8 cellular contexts compared by ENCODE assay signal in genomic region chr3:66500575-66501482, GRCh38. TPM values are rescaled to one million over a fixed set of nuclear protein-coding genes. Genes with fewer than 3 reads are reported as not detected.
DNase-seq lines count a peak whose midpoint lies in the region; ATAC-seq, FAIRE-seq and TF ChIP-seq lines count a peak whose summit lies in the region.

LRIG1 (minus strand) TSS chr3:66501022; CDS start chr3:66500407, 615 bp downstream.

- H3K27me3 ChIP-seq in pancreas (no peaks in the 10 kb centered on the region), thyroid gland (no peaks in the 10 kb centered on the region)

- CTCF ChIA-PET in GM10248 (lab: Yijun Ruan, JAX) = interaction anchor here (1.2 kb wide), 1 partner anchor 14 kb away, joined by 3 read pairs; no protein-coding TSS in a partner anchor

- POLR2A ChIA-PET in GM10248 (lab: Yijun Ruan, JAX) = no interaction called here

- no peak for TF ChIP-seq CTCF in GM10248 (IDR thresholded peaks at IDR 0.05; ENCODE audit: control extremely low read depth, extremely low read depth, low read depth, missing control alignments)
- peak in 3 of 4 donors; percentile 19 to 46 (median 38) for TF ChIP-seq CTCF in pancreas (IDR thresholded peaks at IDR 0.05)
- peak in 3 of 6 experiments; percentile 32 to 58 (median 40) for TF ChIP-seq CTCF in thyroid gland (IDR thresholded peaks at IDR 0.05)

- TF ChIP-seq POLR2A in thyroid gland (IDR thresholded peaks at IDR 0.05) = peak; percentile 37 to 92

- H3K4me1 ChIP-seq in pancreas (peaks cover 3 to 37% (median 23%) of the 10 kb centered on the region in 3 donors), thyroid gland (peaks cover 28 to 32% of the 10 kb centered on the region in 2 donors)

- intact Hi-C loops in Right ventricle myocardium superior (cut with DNase I) = loop anchor here (5.0 kb wide), 1 partner anchor 94 kb away; no protein-coding TSS in a partner anchor
- intact Hi-C loops in pancreas (cut with DNase I) = loop anchor here in 1 of 3 donors (10.0 kb wide), 1 partner anchor 314 kb away; no protein-coding TSS in a partner anchor
- intact Hi-C loops in thyroid gland (cut with DNase I) = loop anchor here (5.0 kb wide), 1 partner anchor 89 kb away; no protein-coding TSS in a partner anchor

- DNase-seq in GM10248 (ENCODE audit: extremely low spot score) (peak; percentile 94), NCI-H1105 (lab: John Stamatoyannopoulos, UW) (peak; percentile 89), SW 1271 (lab: John Stamatoyannopoulos, UW) (peak; percentile 80 to 91), Right ventricle myocardium superior (peak; percentile 100), pancreas (peak; percentile 100), thyroid gland (peak; percentile 100)
- DNase-seq in activated naive CD8-positive, alpha-beta T cell treated with anti-CD3 and anti-CD28 coated beads, Interleukin-2, amount 50 U/mL, for 16 hours (ENCODE audit: low read depth, low spot score) = peak; percentile 88

- peak within 1 kb of the TSS; percentile 87 to 99 (median 94) for H3K27ac ChIP-seq in pancreas
- peak within 1 kb of the TSS; percentile 88 to 93 (median 90) for H3K27ac ChIP-seq in thyroid gland

- H3K36me3 ChIP-seq in pancreas (no peaks in the 10 kb centered on the region), thyroid gland (no peaks in the 10 kb centered on the region)

- ATAC-seq in HG02610 (IDR thresholded peaks at IDR 0.05; ENCODE audit: unreplicated experiment) (peak; percentile 99), Right ventricle myocardium superior (ENCODE audit: poor library complexity) (peak; percentile 96), pancreas (peak; percentile 77 to 91 (median 82))

- H3K4me3 ChIP-seq in pancreas (peak within 1 kb of the TSS; percentile 86 to 100 (median 94)), thyroid gland (replicated peaks in 1 of 3) (peak within 1 kb of the TSS; percentile 60 to 98 (median 81))

- WGBS in pancreas, 2 donors = 0 to 1% methylated on average over 70 to 109 of the region's 109 CpGs
- 1% methylated on average over 21 to 22 of the region's 109 CpGs for WGBS in thyroid gland, 2 donors

- peak; percentile 32 for FAIRE-seq in pancreas (lab: Jason Lieb, UNC)

- no peaks in the 10 kb centered on the region for H3K9me3 ChIP-seq in pancreas
- H3K9me3 ChIP-seq in thyroid gland = no peaks in the 10 kb centered on the region

RNA-seq across cellular contexts. Expression of gene LRIG1, which starts in this region (rescaled TPM):
- total RNA-seq in Right ventricle myocardium superior = 93.9 TPM
- total RNA-seq in pancreas = 100 to 1,000 TPM in 1 of 6 donors, 10 to 100 TPM in 5; 57.8 to 104 (median 80.5) TPM
- 10 to 100 TPM; 32.7 to 35.8 TPM for polyA plus RNA-seq in pancreas
- 10 to 100 TPM; 45.8 to 69.7 (median 61.7) TPM for total RNA-seq in thyroid gland

Comparison
In these comparisons a context has a peak if more than half of its experiments do, and no peak if none do; other contexts are left out.
1. Peak in every context shown above with its lines: DNase-seq, ATAC-seq, H3K4me3 ChIP-seq and H3K27ac ChIP-seq.